Comparison of ENCODE assay signal across 1 cellular context in genomic region chr11:64057890-64058289, GRCh38.
TF ChIP-seq lines count a peak whose summit lies in the region.

No MANE protein-coding gene starts in this region.

TF ChIP-seq in SK-N-SH treated with all-trans-retinoic acid at 6 μM for 48 hours, 23 proteins besides CTCF, POLR2A, EP300 and RAD21 (continued from another document):
- TF ChIP-seq CREB5 (CRISPR knock-in tag; IDR thresholded peaks at IDR 0.05; ENCODE audit: low read depth) (no peak), ZNF8 (CRISPR knock-in tag; IDR thresholded peaks at IDR 0.05) (no peak), CSRNP3 (CRISPR knock-in tag; IDR thresholded peaks at IDR 0.05) (no peak), ISL1 (CRISPR knock-in tag; IDR thresholded peaks at IDR 0.05) (no peak), TOX (CRISPR knock-in tag; IDR thresholded peaks at IDR 0.05; ENCODE audit: borderline replicate concordance) (no peak), ZC3H10 (CRISPR knock-in tag; IDR thresholded peaks at IDR 0.05) (no peak), ZFP3 (CRISPR knock-in tag; IDR thresholded peaks at IDR 0.05) (no peak), ZNF70 (CRISPR knock-in tag; IDR thresholded peaks at IDR 0.05) (no peak), POU6F1 (CRISPR knock-in tag; IDR thresholded peaks at IDR 0.05; ENCODE audit: borderline replicate concordance, low read depth) (no peak), BACH2 (CRISPR knock-in tag; IDR thresholded peaks at IDR 0.05; ENCODE audit: borderline replicate concordance) (no peak)
